Comparison of ENCODE assay signal across 12 cellular contexts in the genomic region with DNA sequence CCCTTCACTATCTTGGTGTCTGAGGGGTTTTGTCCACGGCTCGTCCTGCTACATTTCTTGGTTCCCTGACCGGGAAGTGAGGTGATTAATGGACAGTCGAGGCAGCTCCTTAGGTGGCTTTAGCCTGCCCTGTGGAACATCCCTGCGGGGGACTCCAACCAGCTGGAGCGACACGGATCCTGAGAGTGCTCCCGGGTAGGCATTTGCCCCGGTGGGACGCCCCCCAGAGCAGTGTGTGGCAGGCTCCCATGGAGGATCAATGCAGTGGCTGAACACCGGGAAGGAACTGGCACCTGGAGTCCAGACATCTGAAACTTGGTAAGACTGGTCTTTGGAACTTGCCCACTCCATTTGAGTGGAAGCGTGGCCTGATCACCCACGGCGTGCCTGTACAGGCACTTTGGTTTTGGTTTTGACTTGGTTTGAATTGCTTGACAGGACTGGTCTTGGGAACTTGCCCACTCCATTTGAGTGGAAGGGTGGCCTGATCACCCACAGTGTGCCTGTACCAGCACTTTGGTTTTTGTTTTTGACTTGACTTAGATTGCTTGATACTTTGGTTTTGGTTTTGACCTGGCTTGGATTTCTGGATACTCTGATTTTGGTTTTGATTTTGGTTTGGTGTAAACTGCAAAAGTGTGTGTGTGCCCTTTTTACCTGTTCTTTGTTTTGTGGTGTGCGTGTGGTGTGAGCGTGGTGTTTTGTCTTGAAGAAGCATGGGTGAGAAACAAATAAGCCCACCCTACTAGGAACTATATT. TPM values are rescaled to one million over a fixed set of nuclear protein-coding genes. Genes with fewer than 3 reads are reported as not detected.
"Had no signal": no experiment of that assay in that cellular context is flagged by ENCODE, and none has a peak within 500 bp of the region (broad histone marks: within the 10 kb centered on the region; RNA-seq: fewer than 3 reads in every experiment).

No MANE protein-coding gene starts in this region.

RNA-seq across cellular contexts. Expression of gene ERVH48-1, which starts 7.1 kb away (rescaled TPM):
- total RNA-seq: activated CD8-positive, alpha-beta memory T cell treated with anti-CD3 and anti-CD28 coated beads for 36 hours; adrenal gland; bronchial epithelial cell; dermis microvascular lymphatic vessel endothelial cell; foreskin keratinocyte; kidney; left lobe of liver; lung microvascular endothelial cell; mucosa of gallbladder; SK-MEL-5; T-helper 17 cell; thoracic aorta had no signal
- polyA plus RNA-seq: adrenal gland had no signal
